8 cellular contexts compared by ENCODE assay signal in the genomic region with DNA sequence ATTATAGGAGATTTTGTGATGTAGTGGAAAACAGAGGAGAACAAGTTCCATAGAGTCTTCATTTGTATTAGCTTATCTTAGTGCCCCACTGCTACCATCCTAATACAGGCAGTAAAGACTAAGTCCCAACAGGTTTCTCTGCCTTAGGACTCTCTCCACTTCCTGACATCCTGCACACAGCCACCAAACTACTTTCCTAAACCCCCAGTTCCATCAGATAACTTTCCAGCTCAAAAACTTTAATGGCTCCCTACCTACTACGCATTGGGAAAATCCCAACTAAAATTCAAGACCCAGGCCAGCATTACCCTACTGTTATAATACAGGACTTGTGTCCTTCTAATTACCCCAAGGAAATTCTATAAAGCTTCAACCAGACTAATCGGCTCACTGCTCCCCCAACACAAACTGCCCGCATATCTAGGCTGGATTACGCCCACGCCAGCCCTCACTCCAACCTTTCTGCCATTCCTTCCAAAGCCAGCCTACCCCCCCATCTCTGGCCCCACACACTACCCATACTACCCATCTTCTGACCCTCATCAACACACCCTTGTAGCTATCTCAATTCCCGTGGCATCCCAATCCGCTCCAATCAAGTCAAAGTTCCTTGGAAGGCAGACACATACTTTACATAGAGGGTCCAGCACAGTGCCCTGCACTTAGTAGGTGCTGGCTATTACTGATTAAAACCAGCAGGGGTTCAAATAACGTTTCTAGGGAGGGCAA. TPM values are rescaled to one million over a fixed set of nuclear protein-coding genes. Genes with fewer than 3 reads are reported as not detected.
DNase-seq lines count a peak whose midpoint lies in the region; ATAC-seq and TF ChIP-seq lines count a peak whose summit lies in the region.

No MANE protein-coding gene starts in this region.

- H3K4me1 ChIP-seq in tibial nerve, result peaks cover 0 to 43% (median 12%) of the 10 kb centered on the region in 4 donors

- H3K9me3 ChIP-seq in tibial nerve, result no peaks in the 10 kb centered on the region

- no peak for TF ChIP-seq EP300 in tibial nerve (IDR thresholded peaks at IDR 0.05)

- H3K36me3 ChIP-seq in tibial nerve, result peaks cover 0 to 16% (median 0%) of the 10 kb centered on the region in 3 donors

- peak overlapping the region; percentile 75 for H3K27ac Mint-ChIP-seq in activated CD8-positive, alpha-beta memory T cell treated with anti-CD3 and anti-CD28 coated beads, Interleukin-2, amount 10 ng/mL, durations not matched to agents 7 days and 5 days
- peak overlapping the region; percentile 9 for H3K27ac Mint-ChIP-seq in activated T-helper 1 cell treated with anti-CD3 and anti-CD28 coated beads, Interleukin-12 subunit alpha, Interleukin-12 subunit beta, Interleukin-2, Interleukin-4 antibody, amounts not matched to agents 30 ng/mL and 10 ng/mL and 1 ng/mL, durations not matched to agents 14 hours and 24 hours and 36 hours
- H3K27ac Mint-ChIP-seq in immature natural killer cell, result peak overlapping the region; percentile 6 to 74 (median 26)

- TF ChIP-seq POLR2A in tibial nerve (IDR thresholded peaks at IDR 0.05), result no peak

- peaks cover 8% of the 10 kb centered on the region for H3K36me3 Mint-ChIP-seq in activated CD8-positive, alpha-beta memory T cell treated with anti-CD3 and anti-CD28 coated beads, Interleukin-2, amount 10 ng/mL, durations not matched to agents 7 days and 5 days
- H3K36me3 Mint-ChIP-seq in activated T-helper 1 cell treated with anti-CD3 and anti-CD28 coated beads, Interleukin-12 subunit alpha, Interleukin-12 subunit beta, Interleukin-2, Interleukin-4 antibody, amounts not matched to agents 30 ng/mL and 10 ng/mL and 1 ng/mL, durations not matched to agents 14 hours and 24 hours and 36 hours (ENCODE audit: low read depth), result peaks cover 19% of the 10 kb centered on the region
- H3K36me3 Mint-ChIP-seq in immature natural killer cell, result peaks cover 0 to 10% (median 8%) of the 10 kb centered on the region in 3 donors

- peak overlapping the region; percentile 68 for H3K4me3 Mint-ChIP-seq in activated CD8-positive, alpha-beta memory T cell treated with anti-CD3 and anti-CD28 coated beads, Interleukin-2, amount 10 ng/mL, durations not matched to agents 7 days and 5 days
- H3K4me3 Mint-ChIP-seq in activated T-helper 1 cell treated with anti-CD3 and anti-CD28 coated beads, Interleukin-12 subunit alpha, Interleukin-12 subunit beta, Interleukin-2, Interleukin-4 antibody, amounts not matched to agents 30 ng/mL and 10 ng/mL and 1 ng/mL, durations not matched to agents 14 hours and 24 hours and 36 hours, result peak overlapping the region; percentile 80
- peak overlapping the region; percentile 78 to 92 (median 90) for H3K4me3 Mint-ChIP-seq in immature natural killer cell

- CTCF ChIA-PET in activated CD8-positive, alpha-beta memory T cell treated with anti-CD3 and anti-CD28 coated beads, Interleukin-2, amount 10 ng/mL, durations not matched to agents 7 days and 5 days (lab: Charles Lee), result interaction anchor here (0.5 to 4.1 kb wide), 5 partner anchors 19 to 289 kb away, joined by 3 to 26 read pairs (median 4); no protein-coding TSS in a partner anchor

- no peak for DNase-seq in activated CD8-positive, alpha-beta memory T cell treated with anti-CD3 and anti-CD28 coated beads, Interleukin-2, amount 10 ng/mL, durations not matched to agents 7 days and 5 days
- DNase-seq in activated CD8-positive, alpha-beta memory T cell treated with anti-CD3 and anti-CD28 coated beads, Interleukin-2, amount 50 U/mL, for 4 hours, result no peak
- no peak for DNase-seq in activated T-helper 1 cell treated with anti-CD3 and anti-CD28 coated beads, Interleukin-12 subunit alpha, Interleukin-12 subunit beta, Interleukin-2, Interleukin-4 antibody, amounts not matched to agents 30 ng/mL and 10 ng/mL and 1 ng/mL, durations not matched to agents 14 hours and 24 hours and 36 hours (ENCODE audit: low spot score)
- DNase-seq in immature natural killer cell, result no peak
- no peak for DNase-seq in tibial nerve (ENCODE audit: low spot score in 2 of 2)
- DNase-seq in Kasumi-1 (lab: John Stamatoyannopoulos, UW), result no peak
- DNase-seq in NCI-H1048 (lab: John Stamatoyannopoulos, UW), result no peak
- DNase-seq in SKM-1 (lab: John Stamatoyannopoulos, UW; ENCODE audit: unreplicated experiment), result no peak

- TF ChIP-seq CTCF in tibial nerve (IDR thresholded peaks at IDR 0.05), result no peak

- no peak for ATAC-seq in activated CD8-positive, alpha-beta memory T cell treated with anti-CD3 and anti-CD28 coated beads, Interleukin-2, amount 10 ng/mL, durations not matched to agents 7 days and 5 days

- no peaks in the 10 kb centered on the region for H3K9me3 Mint-ChIP-seq in activated CD8-positive, alpha-beta memory T cell treated with anti-CD3 and anti-CD28 coated beads, Interleukin-2, amount 10 ng/mL, durations not matched to agents 7 days and 5 days (ENCODE audit: low read depth)
- no peaks in the 10 kb centered on the region for H3K9me3 Mint-ChIP-seq in activated T-helper 1 cell treated with anti-CD3 and anti-CD28 coated beads, Interleukin-12 subunit alpha, Interleukin-12 subunit beta, Interleukin-2, Interleukin-4 antibody, amounts not matched to agents 30 ng/mL and 10 ng/mL and 1 ng/mL, durations not matched to agents 14 hours and 24 hours and 36 hours
- H3K9me3 Mint-ChIP-seq in immature natural killer cell, result no peaks in the 10 kb centered on the region

- H3K27ac ChIP-seq in tibial nerve, result peak overlapping the region in 3 of 4 donors; percentile 85 to 90 (median 89)

- intact Hi-C loops in activated T-helper 1 cell treated with anti-CD3 and anti-CD28 coated beads, Interleukin-12 subunit alpha, Interleukin-12 subunit beta, Interleukin-2, Interleukin-4 antibody, amounts not matched to agents 30 ng/mL and 10 ng/mL and 1 ng/mL, durations not matched to agents 14 hours and 24 hours and 36 hours (cut with micrococcal nuclease), result loop anchor here (5.0 kb wide), 2 partner anchors 500 to 1130 kb away; partner anchors contain the start of gene FRA10AC1

- H3K27me3 ChIP-seq in tibial nerve, result no peaks in the 10 kb centered on the region

- H3K4me1 Mint-ChIP-seq in activated CD8-positive, alpha-beta memory T cell treated with anti-CD3 and anti-CD28 coated beads, Interleukin-2, amount 10 ng/mL, durations not matched to agents 7 days and 5 days, result peaks cover 37% of the 10 kb centered on the region
- H3K4me1 Mint-ChIP-seq in activated T-helper 1 cell treated with anti-CD3 and anti-CD28 coated beads, Interleukin-12 subunit alpha, Interleukin-12 subunit beta, Interleukin-2, Interleukin-4 antibody, amounts not matched to agents 30 ng/mL and 10 ng/mL and 1 ng/mL, durations not matched to agents 14 hours and 24 hours and 36 hours (ENCODE audit: low read depth), result peaks cover 46% of the 10 kb centered on the region
- H3K4me1 Mint-ChIP-seq in immature natural killer cell, result peaks cover 27 to 39% of the 10 kb centered on the region in 2 donors

- H3K4me3 ChIP-seq in tibial nerve, result peak overlapping the region; percentile 69 to 94 (median 84)

- WGBS in tibial nerve, 2 donors, result 52 to 64% methylated on average over 8 of the region's 8 CpGs

- H3K27me3 Mint-ChIP-seq in activated CD8-positive, alpha-beta memory T cell treated with anti-CD3 and anti-CD28 coated beads, Interleukin-2, amount 10 ng/mL, durations not matched to agents 7 days and 5 days, result peaks cover 4% of the 10 kb centered on the region
- no peaks in the 10 kb centered on the region for H3K27me3 Mint-ChIP-seq in activated T-helper 1 cell treated with anti-CD3 and anti-CD28 coated beads, Interleukin-12 subunit alpha, Interleukin-12 subunit beta, Interleukin-2, Interleukin-4 antibody, amounts not matched to agents 30 ng/mL and 10 ng/mL and 1 ng/mL, durations not matched to agents 14 hours and 24 hours and 36 hours (ENCODE audit: insufficient read depth)
- peaks cover 9 to 15% (median 9%) of the 10 kb centered on the region in 3 donors for H3K27me3 Mint-ChIP-seq in immature natural killer cell (ENCODE audit: low read depth in 3 of 3)

RNA-seq across cellular contexts. Expression of gene IDE, which starts 1.4 kb away (rescaled TPM):
- 10 to 100 TPM; 14.1 to 25.9 TPM for total RNA-seq in activated CD8-positive, alpha-beta memory T cell treated with anti-CD3 and anti-CD28 coated beads, Interleukin-2, amount 10 ng/mL, durations not matched to agents 7 days and 5 days
- total RNA-seq in activated T-helper 1 cell treated with anti-CD3 and anti-CD28 coated beads, Interleukin-12 subunit alpha, Interleukin-12 subunit beta, Interleukin-2, Interleukin-4 antibody, amounts not matched to agents 30 ng/mL and 10 ng/mL and 1 ng/mL, durations not matched to agents 14 hours and 24 hours and 36 hours, result 43.4 and 54.5 TPM in 2 replicates
- polyA plus RNA-seq in immature natural killer cell, result 10 to 100 TPM in 2 of 3 donors, 1 to 10 TPM in 1; 8.3 to 18.2 (median 14.1) TPM
- total RNA-seq in tibial nerve, result 10 to 100 TPM; 15.1 to 23.4 (median 21.4) TPM

RNA-seq across cellular contexts. Expression of gene KIF11, which starts 20.4 kb away (rescaled TPM):
- total RNA-seq in activated CD8-positive, alpha-beta memory T cell treated with anti-CD3 and anti-CD28 coated beads, Interleukin-2, amount 10 ng/mL, durations not matched to agents 7 days and 5 days, result 10 to 100 TPM; 76.9 to 79.6 TPM
- total RNA-seq in activated T-helper 1 cell treated with anti-CD3 and anti-CD28 coated beads, Interleukin-12 subunit alpha, Interleukin-12 subunit beta, Interleukin-2, Interleukin-4 antibody, amounts not matched to agents 30 ng/mL and 10 ng/mL and 1 ng/mL, durations not matched to agents 14 hours and 24 hours and 36 hours, result 37.3 and 38.7 TPM in 2 replicates
- polyA plus RNA-seq in immature natural killer cell, result 1 to 10 TPM in 2 of 3 donors, under 1 TPM in 1; 0.55 to 2.0 (median 1.4) TPM
- total RNA-seq in tibial nerve, result 1 to 10 TPM in 1 of 4 donors, under 1 TPM in 3; under 0.01 to 1.0 (median 0.56) TPM

Comparison
In these comparisons a context has a peak if more than half of its experiments do, and no peak if none do; other contexts are left out.
1. H3K27ac Mint-ChIP-seq: peak in every context shown above with its lines; median percentile 75 in activated CD8-positive, alpha-beta memory T cell treated with anti-CD3 and anti-CD28 coated beads, Interleukin-2, amount 10 ng/mL, durations not matched to agents 7 days and 5 days; 26 in immature natural killer cell; 9 in activated T-helper 1 cell treated with anti-CD3 and anti-CD28 coated beads, Interleukin-12 subunit alpha, Interleukin-12 subunit beta, Interleukin-2, Interleukin-4 antibody, amounts not matched to agents 30 ng/mL and 10 ng/mL and 1 ng/mL, durations not matched to agents 14 hours and 24 hours and 36 hours.
2. RNA of gene KIF11, which starts 20.4 kb away (total RNA-seq): 76.9 to 79.6 TPM in activated CD8-positive, alpha-beta memory T cell treated with anti-CD3 and anti-CD28 coated beads, Interleukin-2, amount 10 ng/mL, durations not matched to agents 7 days and 5 days and 37.3 to 38.7 TPM in activated T-helper 1 cell treated with anti-CD3 and anti-CD28 coated beads, Interleukin-12 subunit alpha, Interleukin-12 subunit beta, Interleukin-2, Interleukin-4 antibody, amounts not matched to agents 30 ng/mL and 10 ng/mL and 1 ng/mL, durations not matched to agents 14 hours and 24 hours and 36 hours; under 0.01 to 1.0 TPM in tibial nerve; every median in the first group is over 10 times any median in the second.
3. Peak in every context shown above with its lines, with median percentiles within 50 percentile points of each other: H3K4me3 Mint-ChIP-seq.